In the genomic region with DNA sequence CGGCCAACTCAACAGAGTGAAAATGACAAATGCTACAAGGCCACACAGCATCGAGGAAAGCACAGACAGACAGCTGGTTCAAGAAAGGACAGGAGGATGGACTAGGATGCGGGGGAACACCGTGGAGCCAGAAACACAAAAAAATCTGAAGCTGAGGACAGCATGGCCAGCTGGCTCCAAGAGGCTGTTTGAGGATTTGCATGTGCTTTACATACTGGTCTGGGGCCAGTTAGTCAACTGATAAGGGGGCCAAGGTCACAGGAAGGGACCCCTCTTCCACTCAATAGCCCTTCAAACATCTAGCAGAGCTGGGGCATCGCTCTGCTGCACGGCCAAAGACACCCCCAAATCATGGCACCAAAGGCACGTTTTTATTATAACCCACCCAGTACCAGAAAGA, we compare ENCODE assay signal across 26 cellular contexts. TPM values are rescaled to one million over a fixed set of nuclear protein-coding genes. Genes with fewer than 3 reads are reported as not detected.
"Had no signal": no experiment of that assay in that cellular context is flagged by ENCODE, and none has a peak within 500 bp of the region (broad histone marks: within the 10 kb centered on the region; RNA-seq: fewer than 3 reads in every experiment).

No MANE protein-coding gene starts in this region.

- ATAC-seq: activated CD8-positive, alpha-beta memory T cell treated with anti-CD3 and anti-CD28 coated beads, Interleukin-2, amount 10 ng/mL, durations not matched to agents 7 days and 5 days; activated CD8-positive, alpha-beta T cell treated with anti-CD3 and anti-CD28 coated beads for 36 hours; left ventricle myocardium superior; stimulated activated naive B cell treated with anti-CD40 and anti-IgM and Interleukin-4, amounts not matched to agents 10 μg/mL and 1 μg/mL and 100 μg/mL, for 72 hours; T-cell had no signal

- H3K27me3 Mint-ChIP-seq: activated CD4-positive, alpha-beta T cell treated with anti-CD3 and anti-CD28 coated beads, Interleukin-2, amount 10 ng/mL, durations not matched to agents 7 days and 5 days; activated CD8-positive, alpha-beta memory T cell treated with anti-CD3 and anti-CD28 coated beads, Interleukin-2, amount 10 ng/mL, durations not matched to agents 7 days and 5 days; activated CD8-positive, alpha-beta T cell treated with anti-CD3 and anti-CD28 coated beads for 36 hours; activated naive CD8-positive, alpha-beta T cell; stimulated activated naive B cell treated with anti-CD40 and anti-IgM and Interleukin-4, amounts not matched to agents 10 μg/mL and 1 μg/mL and 100 μg/mL, for 72 hours; T-cell had no signal

- H3K4me3 ChIP-seq: coronary artery, sigmoid colon, thoracic aorta, upper lobe of left lung had no signal

- H3K9me3 Mint-ChIP-seq: activated CD4-positive, alpha-beta T cell treated with anti-CD3 and anti-CD28 coated beads, Interleukin-2, amount 10 ng/mL, durations not matched to agents 7 days and 5 days; activated CD8-positive, alpha-beta T cell treated with anti-CD3 and anti-CD28 coated beads for 36 hours; stimulated activated naive B cell treated with anti-CD40 and anti-IgM and Interleukin-4, amounts not matched to agents 10 μg/mL and 1 μg/mL and 100 μg/mL, for 72 hours; T-cell; T-helper 2 cell treated with Interferon-gamma antibody and Interleukin-4, amounts not matched to agents 5 μg/mL and 100 μg/mL, for 36 hours had no signal

- H3K36me3 Mint-ChIP-seq: activated CD8-positive, alpha-beta memory T cell treated with anti-CD3 and anti-CD28 coated beads, Interleukin-2, amount 10 ng/mL, durations not matched to agents 7 days and 5 days; activated naive CD8-positive, alpha-beta T cell; T-cell had no signal

- H3K9me3 ChIP-seq: sigmoid colon, thoracic aorta, upper lobe of left lung had no signal

- H3K27me3 ChIP-seq: sigmoid colon, upper lobe of left lung had no signal

- H3K4me3 Mint-ChIP-seq: activated CD4-positive, alpha-beta T cell treated with anti-CD3 and anti-CD28 coated beads, Interleukin-2, amount 10 ng/mL, durations not matched to agents 7 days and 5 days; activated CD8-positive, alpha-beta memory T cell treated with anti-CD3 and anti-CD28 coated beads, Interleukin-2, amount 10 ng/mL, durations not matched to agents 7 days and 5 days; activated CD8-positive, alpha-beta T cell treated with anti-CD3 and anti-CD28 coated beads for 36 hours; activated naive CD8-positive, alpha-beta T cell; stimulated activated naive B cell treated with anti-CD40 and anti-IgM and Interleukin-4, amounts not matched to agents 10 μg/mL and 1 μg/mL and 100 μg/mL, for 72 hours; T-cell; T-helper 2 cell treated with Interferon-gamma antibody and Interleukin-4, amounts not matched to agents 5 μg/mL and 100 μg/mL, for 36 hours had no signal

- H3K27ac ChIP-seq: coronary artery, sigmoid colon, thoracic aorta, upper lobe of left lung, VCaP had no signal

- DNase-seq: activated CD4-positive, alpha-beta T cell treated with anti-CD3 and anti-CD28 coated beads, Interleukin-2, amount 10 ng/mL, durations not matched to agents 7 days and 5 days; activated CD4-positive, CD25-positive, alpha-beta regulatory T cell treated with anti-CD3 and anti-CD28 coated beads, Interleukin-2, amount 50 U/mL, for 72 hours; activated CD8-positive, alpha-beta memory T cell treated with anti-CD3 and anti-CD28 coated beads, Interleukin-2, amount 10 ng/mL, durations not matched to agents 7 days and 5 days; activated CD8-positive, alpha-beta T cell treated with anti-CD3 and anti-CD28 coated beads for 36 hours; activated naive CD4-positive, alpha-beta T cell; amniotic stem cell; cerebellar nuclear complex; foreskin fibroblast; hippocampal formation; left ventricle myocardium superior; mammary epithelial cell; posterior cingulate gyrus; sigmoid colon; stimulated activated CD4-positive, alpha-beta T cell treated with anti-CD3 and anti-CD28 coated beads, Interleukin-2, amount 100 ng/mL, for 48 hours; stimulated activated CD8-positive, alpha-beta memory T cell treated with anti-CD3 and anti-CD28 coated beads, Interleukin-4, amount 100 ng/mL, for 48 hours; stimulated activated naive B cell treated with anti-CD40 and anti-IgM and Interleukin-4, amounts not matched to agents 10 μg/mL and 1 μg/mL and 100 μg/mL, for 72 hours; T-cell; upper lobe of left lung had no signal

- H3K36me3 ChIP-seq: sigmoid colon, thoracic aorta, upper lobe of left lung had no signal

- H3K27ac Mint-ChIP-seq: activated CD8-positive, alpha-beta memory T cell treated with anti-CD3 and anti-CD28 coated beads, Interleukin-2, amount 10 ng/mL, durations not matched to agents 7 days and 5 days; activated CD8-positive, alpha-beta T cell treated with anti-CD3 and anti-CD28 coated beads for 36 hours; activated naive CD8-positive, alpha-beta T cell; stimulated activated naive B cell treated with anti-CD40 and anti-IgM and Interleukin-4, amounts not matched to agents 10 μg/mL and 1 μg/mL and 100 μg/mL, for 72 hours; T-cell; T-helper 2 cell treated with Interferon-gamma antibody and Interleukin-4, amounts not matched to agents 5 μg/mL and 100 μg/mL, for 36 hours had no signal

RNA-seq across cellular contexts. Expression of a gene that starts 7.7 kb away (rescaled TPM):
- total RNA-seq: activated CD4-positive, alpha-beta T cell treated with anti-CD3 and anti-CD28 coated beads, Interleukin-2, amount 10 ng/mL, durations not matched to agents 7 days and 5 days; activated CD8-positive, alpha-beta memory T cell treated with anti-CD3 and anti-CD28 coated beads, Interleukin-2, amount 10 ng/mL, durations not matched to agents 7 days and 5 days; activated CD8-positive, alpha-beta T cell treated with anti-CD3 and anti-CD28 coated beads for 36 hours; bronchial epithelial cell; epithelial cell of proximal tubule had no signal
- polyA plus RNA-seq: mammary epithelial cell, neural cell had no signal
